Comparison of ENCODE assay signal across 1 cellular context in the genomic region with DNA sequence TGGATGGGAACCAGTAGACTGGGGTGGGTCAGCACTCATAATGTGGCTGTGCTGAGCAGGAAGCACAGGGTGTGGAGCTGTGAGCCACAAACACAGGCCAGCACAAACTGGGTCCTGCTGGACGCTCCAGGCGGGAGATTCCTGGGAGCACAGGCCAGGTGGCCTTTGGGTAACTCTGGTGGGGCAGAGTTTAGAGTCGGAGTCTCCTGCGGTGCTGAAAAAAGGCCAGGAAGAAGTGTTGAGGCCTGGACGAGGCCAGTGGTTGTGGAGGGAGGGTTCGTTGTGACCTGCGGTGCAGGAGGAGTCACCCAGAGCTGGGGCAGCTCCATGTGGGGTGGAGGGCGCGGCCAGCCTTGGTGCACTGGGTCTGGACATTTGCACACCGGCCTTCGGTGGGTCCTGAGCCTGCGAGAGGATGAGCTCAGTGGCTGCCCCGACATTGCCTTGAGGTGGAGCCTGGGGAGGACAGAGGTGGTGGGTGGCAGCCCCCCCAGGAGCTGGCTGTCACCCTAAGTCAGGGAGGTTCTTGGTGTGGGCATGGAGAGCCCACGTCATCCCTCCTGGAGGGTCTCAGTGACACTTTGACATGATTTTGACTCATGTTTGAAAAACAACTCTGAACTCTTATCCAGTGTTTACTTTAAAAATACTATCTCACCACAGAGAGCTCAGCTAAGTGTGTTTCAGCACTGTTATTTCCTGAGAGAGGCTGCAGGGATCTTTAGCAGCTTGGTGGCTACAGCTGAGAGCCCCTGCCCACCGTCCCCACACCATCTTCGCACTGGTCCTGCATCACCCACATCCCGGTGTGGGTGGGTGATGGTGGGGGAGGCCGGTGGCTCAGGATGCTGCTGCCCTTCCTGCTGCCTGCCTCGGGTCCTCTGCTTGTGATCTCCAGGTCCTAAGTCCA.
A peak's percentile ranks its signal among the peaks of the same experiment; 100 is the strongest.
TF ChIP-seq lines count a peak whose summit lies in the region.

No MANE protein-coding gene starts in this region.

TF ChIP-seq in HepG2, 621 proteins besides CTCF, POLR2A, EP300 and RAD21 (continued from another document and continues in another):
- TF ChIP-seq POLR2AphosphoS2 (IDR thresholded peaks at IDR 0.05; ENCODE audit: low read depth, low read length) = no peak
- no peak for TF ChIP-seq TP53 (CRISPR knock-in tag; conservative IDR thresholded peaks at IDR 0.05)
- no peak for TF ChIP-seq BHLHE40 (IDR thresholded peaks at IDR 0.05; ENCODE audit: low read length)
- peak; percentile 33; the same call in 1 of the 2 replicates for TF ChIP-seq AHR (CRISPR knock-in tag; IDR thresholded peaks at IDR 0.05)
- TF ChIP-seq E2F1 (CRISPR knock-in tag; IDR thresholded peaks at IDR 0.05) = no peak
- no peak for TF ChIP-seq ZZZ3 (CRISPR knock-in tag; IDR thresholded peaks at IDR 0.05; ENCODE audit: borderline replicate concordance)
- no peak; the same call in 1 of the 2 replicates for TF ChIP-seq ZMYM3 (CRISPR knock-in tag; IDR thresholded peaks at IDR 0.05)
- TF ChIP-seq AKAP8 (CRISPR knock-in tag; IDR thresholded peaks at IDR 0.05) = no peak
- no peak for TF ChIP-seq ZSCAN20 (CRISPR knock-in tag; IDR thresholded peaks at IDR 0.05; ENCODE audit: borderline replicate concordance)
- no peak for TF ChIP-seq MXD1 (CRISPR knock-in tag; IDR thresholded peaks at IDR 0.05)
- TF ChIP-seq NR3C1 (CRISPR knock-in tag; IDR thresholded peaks at IDR 0.05) = no peak
- TF ChIP-seq SMAD1 (CRISPR knock-in tag; IDR thresholded peaks at IDR 0.05; ENCODE audit: borderline replicate concordance, low read depth) = no peak
- TF ChIP-seq, protein P1, sequence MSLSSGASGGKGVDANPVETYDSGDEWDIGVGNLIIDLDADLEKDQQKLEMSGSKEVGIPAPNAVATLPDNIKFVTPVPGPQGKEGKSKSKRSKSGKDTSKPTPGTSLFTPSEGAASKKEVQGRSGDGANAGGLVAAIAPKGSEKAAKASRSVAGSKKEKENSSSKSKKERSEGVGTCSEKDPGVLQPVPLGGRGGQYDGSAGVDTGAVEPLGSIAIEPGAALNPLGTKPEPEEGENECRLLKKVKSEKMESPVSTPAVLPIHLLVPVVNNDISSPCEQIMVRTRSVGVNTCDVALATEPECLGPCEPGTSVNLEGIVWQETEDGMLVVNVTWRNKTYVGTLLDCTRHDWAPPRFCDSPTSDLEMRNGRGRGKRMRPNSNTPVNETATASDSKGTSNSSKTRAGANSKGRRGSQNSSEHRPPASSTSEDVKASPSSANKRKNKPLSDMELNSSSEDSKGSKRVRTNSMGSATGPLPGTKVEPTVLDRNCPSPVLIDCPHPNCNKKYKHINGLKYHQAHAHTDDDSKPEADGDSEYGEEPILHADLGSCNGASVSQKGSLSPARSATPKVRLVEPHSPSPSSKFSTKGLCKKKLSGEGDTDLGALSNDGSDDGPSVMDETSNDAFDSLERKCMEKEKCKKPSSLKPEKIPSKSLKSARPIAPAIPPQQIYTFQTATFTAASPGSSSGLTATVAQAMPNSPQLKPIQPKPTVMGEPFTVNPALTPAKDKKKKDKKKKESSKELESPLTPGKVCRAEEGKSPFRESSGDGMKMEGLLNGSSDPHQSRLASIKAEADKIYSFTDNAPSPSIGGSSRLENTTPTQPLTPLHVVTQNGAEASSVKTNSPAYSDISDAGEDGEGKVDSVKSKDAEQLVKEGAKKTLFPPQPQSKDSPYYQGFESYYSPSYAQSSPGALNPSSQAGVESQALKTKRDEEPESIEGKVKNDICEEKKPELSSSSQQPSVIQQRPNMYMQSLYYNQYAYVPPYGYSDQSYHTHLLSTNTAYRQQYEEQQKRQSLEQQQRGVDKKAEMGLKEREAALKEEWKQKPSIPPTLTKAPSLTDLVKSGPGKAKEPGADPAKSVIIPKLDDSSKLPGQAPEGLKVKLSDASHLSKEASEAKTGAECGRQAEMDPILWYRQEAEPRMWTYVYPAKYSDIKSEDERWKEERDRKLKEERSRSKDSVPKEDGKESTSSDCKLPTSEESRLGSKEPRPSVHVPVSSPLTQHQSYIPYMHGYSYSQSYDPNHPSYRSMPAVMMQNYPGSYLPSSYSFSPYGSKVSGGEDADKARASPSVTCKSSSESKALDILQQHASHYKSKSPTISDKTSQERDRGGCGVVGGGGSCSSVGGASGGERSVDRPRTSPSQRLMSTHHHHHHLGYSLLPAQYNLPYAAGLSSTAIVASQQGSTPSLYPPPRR (CRISPR knock-in tag; IDR thresholded peaks at IDR 0.05; ENCODE audit: borderline replicate concordance) = peak; percentile 43; the same call in 1 of the 2 replicates
- no peak for TF ChIP-seq TAF15 (IDR thresholded peaks at IDR 0.05; ENCODE audit: low read depth, low read length, poor library complexity, severe bottlenecking)
- no peak for TF ChIP-seq ARNT (IDR thresholded peaks at IDR 0.05)
- TF ChIP-seq GATAD2A (CRISPR knock-in tag; IDR thresholded peaks at IDR 0.05) = no peak
- no peak for TF ChIP-seq ZNF138 (CRISPR knock-in tag; IDR thresholded peaks at IDR 0.05; ENCODE audit: low read depth)
- TF ChIP-seq, protein P2, sequence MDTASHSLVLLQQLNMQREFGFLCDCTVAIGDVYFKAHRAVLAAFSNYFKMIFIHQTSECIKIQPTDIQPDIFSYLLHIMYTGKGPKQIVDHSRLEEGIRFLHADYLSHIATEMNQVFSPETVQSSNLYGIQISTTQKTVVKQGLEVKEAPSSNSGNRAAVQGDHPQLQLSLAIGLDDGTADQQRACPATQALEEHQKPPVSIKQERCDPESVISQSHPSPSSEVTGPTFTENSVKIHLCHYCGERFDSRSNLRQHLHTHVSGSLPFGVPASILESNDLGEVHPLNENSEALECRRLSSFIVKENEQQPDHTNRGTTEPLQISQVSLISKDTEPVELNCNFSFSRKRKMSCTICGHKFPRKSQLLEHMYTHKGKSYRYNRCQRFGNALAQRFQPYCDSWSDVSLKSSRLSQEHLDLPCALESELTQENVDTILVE (CRISPR knock-in tag; IDR thresholded peaks at IDR 0.05) = no peak
- TF ChIP-seq, protein P3, sequence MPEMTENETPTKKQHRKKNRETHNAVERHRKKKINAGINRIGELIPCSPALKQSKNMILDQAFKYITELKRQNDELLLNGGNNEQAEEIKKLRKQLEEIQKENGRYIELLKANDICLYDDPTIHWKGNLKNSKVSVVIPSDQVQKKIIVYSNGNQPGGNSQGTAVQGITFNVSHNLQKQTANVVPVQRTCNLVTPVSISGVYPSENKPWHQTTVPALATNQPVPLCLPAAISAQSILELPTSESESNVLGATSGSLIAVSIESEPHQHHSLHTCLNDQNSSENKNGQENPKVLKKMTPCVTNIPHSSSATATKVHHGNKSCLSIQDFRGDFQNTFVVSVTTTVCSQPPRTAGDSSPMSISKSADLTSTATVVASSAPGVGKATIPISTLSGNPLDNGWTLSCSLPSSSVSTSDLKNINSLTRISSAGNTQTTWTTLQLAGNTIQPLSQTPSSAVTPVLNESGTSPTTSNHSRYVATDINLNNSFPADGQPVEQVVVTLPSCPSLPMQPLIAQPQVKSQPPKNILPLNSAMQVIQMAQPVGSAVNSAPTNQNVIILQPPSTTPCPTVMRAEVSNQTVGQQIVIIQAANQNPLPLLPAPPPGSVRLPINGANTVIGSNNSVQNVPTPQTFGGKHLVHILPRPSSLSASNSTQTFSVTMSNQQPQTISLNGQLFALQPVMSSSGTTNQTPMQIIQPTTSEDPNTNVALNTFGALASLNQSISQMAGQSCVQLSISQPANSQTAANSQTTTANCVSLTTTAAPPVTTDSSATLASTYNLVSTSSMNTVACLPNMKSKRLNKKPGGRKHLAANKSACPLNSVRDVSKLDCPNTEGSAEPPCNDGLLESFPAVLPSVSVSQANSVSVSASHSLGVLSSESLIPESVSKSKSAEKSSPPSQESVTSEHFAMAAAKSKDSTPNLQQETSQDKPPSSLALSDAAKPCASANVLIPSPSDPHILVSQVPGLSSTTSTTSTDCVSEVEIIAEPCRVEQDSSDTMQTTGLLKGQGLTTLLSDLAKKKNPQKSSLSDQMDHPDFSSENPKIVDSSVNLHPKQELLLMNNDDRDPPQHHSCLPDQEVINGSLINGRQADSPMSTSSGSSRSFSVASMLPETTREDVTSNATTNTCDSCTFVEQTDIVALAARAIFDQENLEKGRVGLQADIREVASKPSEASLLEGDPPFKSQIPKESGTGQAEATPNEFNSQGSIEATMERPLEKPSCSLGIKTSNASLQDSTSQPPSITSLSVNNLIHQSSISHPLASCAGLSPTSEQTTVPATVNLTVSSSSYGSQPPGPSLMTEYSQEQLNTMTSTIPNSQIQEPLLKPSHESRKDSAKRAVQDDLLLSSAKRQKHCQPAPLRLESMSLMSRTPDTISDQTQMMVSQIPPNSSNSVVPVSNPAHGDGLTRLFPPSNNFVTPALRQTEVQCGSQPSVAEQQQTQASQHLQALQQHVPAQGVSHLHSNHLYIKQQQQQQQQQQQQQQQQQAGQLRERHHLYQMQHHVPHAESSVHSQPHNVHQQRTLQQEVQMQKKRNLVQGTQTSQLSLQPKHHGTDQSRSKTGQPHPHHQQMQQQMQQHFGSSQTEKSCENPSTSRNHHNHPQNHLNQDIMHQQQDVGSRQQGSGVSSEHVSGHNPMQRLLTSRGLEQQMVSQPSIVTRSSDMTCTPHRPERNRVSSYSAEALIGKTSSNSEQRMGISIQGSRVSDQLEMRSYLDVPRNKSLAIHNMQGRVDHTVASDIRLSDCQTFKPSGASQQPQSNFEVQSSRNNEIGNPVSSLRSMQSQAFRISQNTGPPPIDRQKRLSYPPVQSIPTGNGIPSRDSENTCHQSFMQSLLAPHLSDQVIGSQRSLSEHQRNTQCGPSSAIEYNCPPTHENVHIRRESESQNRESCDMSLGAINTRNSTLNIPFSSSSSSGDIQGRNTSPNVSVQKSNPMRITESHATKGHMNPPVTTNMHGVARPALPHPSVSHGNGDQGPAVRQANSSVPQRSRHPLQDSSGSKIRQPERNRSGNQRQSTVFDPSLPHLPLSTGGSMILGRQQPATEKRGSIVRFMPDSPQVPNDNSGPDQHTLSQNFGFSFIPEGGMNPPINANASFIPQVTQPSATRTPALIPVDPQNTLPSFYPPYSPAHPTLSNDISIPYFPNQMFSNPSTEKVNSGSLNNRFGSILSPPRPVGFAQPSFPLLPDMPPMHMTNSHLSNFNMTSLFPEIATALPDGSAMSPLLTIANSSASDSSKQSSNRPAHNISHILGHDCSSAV (CRISPR knock-in tag; IDR thresholded peaks at IDR 0.05; ENCODE audit: borderline replicate concordance) = no peak
- no peak for TF ChIP-seq DNMT1 (CRISPR knock-in tag; IDR thresholded peaks at IDR 0.05)
- no peak for TF ChIP-seq ZNF280D (CRISPR knock-in tag; IDR thresholded peaks at IDR 0.05)
- TF ChIP-seq ZNF703 (CRISPR knock-in tag; IDR thresholded peaks at IDR 0.05; ENCODE audit: borderline replicate concordance) = no peak
- TF ChIP-seq SOX13 (IDR thresholded peaks at IDR 0.05) = no peak
- 0 out of 4 replicates have a peak, but pooled peaks of 1 of the 2 experiments have one; percentile 5 for TF ChIP-seq SOX13 (CRISPR knock-in tag; conservative IDR thresholded peaks at IDR 0.05 in 1 of 2, IDR thresholded peaks at IDR 0.05 in 1 of 2)
- TF ChIP-seq FOXK2 (IDR thresholded peaks at IDR 0.05) = no peak
- no peak for TF ChIP-seq SETDB1 (CRISPR knock-in tag; IDR thresholded peaks at IDR 0.05; ENCODE audit: borderline replicate concordance)
- no peak for TF ChIP-seq STAT6 (CRISPR knock-in tag; IDR thresholded peaks at IDR 0.05; ENCODE audit: borderline replicate concordance)
